ENCODE assay signal across 14 cellular contexts in genomic region chr2:206354129-206354528, GRCh38.
"Had no signal": no experiment of that assay in that cellular context is flagged by ENCODE, and none has a peak within 500 bp of the region (broad histone marks: within the 10 kb centered on the region; RNA-seq: fewer than 3 reads in every experiment).

No MANE protein-coding gene starts in this region.

- FAIRE-seq: small intestine had no signal

- H3K27me3 ChIP-seq: neutrophil, right atrium auricular region had no signal

- H3K4me3 ChIP-seq: coronary artery, right atrium auricular region had no signal

- H3K4me1 ChIP-seq: right atrium auricular region had no signal

- H3K27ac ChIP-seq: coronary artery, neutrophil, right atrium auricular region had no signal

- DNase-seq: activated CD4-positive, alpha-beta T cell treated with anti-CD3 and anti-CD28 coated beads, Interleukin-2, amount 50 U/mL, for 1 hour; activated CD4-positive, CD25-positive, alpha-beta regulatory T cell; activated T-cell treated with anti-CD3 and anti-CD28 coated beads for 4 hours; caudate nucleus; effector CD4-positive, alpha-beta T cell; foreskin melanocyte; head of caudate nucleus; left cardiac atrium; naive thymus-derived CD8-positive, alpha-beta T cell; posterior cingulate gyrus; small intestine had no signal

- H3K36me3 ChIP-seq: neutrophil, right atrium auricular region had no signal

- ATAC-seq: left cardiac atrium; naive thymus-derived CD8-positive, alpha-beta T cell had no signal

- H3K9me3 ChIP-seq: neutrophil had no signal
